In genomic region chr1:32364836-32365235, GRCh38 we compare ENCODE assay signal across 20 cellular contexts. TPM values are rescaled to one million over a fixed set of nuclear protein-coding genes. Genes with fewer than 3 reads are reported as not detected.
DNase-seq lines count a peak whose midpoint lies in the region; ATAC-seq and TF ChIP-seq lines count a peak whose summit lies in the region.
"Had no signal": no experiment of that assay in that cellular context is flagged by ENCODE, and none has a peak within 500 bp of the region (broad histone marks: within the 10 kb centered on the region; RNA-seq: fewer than 3 reads in every experiment).

No MANE protein-coding gene starts in this region.

- no peak overlapping the region for H2AFZ ChIP-seq in IMR-90 (replicated peaks; ENCODE audit: low read length, poor library complexity)

- no peak overlapping the region for H3K4ac ChIP-seq in IMR-90 (ENCODE audit: low read depth, low read length)

- H3K27ac ChIP-seq in IMR-90 (ENCODE audit: insufficient read depth, low read length) (no peak overlapping the region), Panc1 (ENCODE audit: low read length) (no peak overlapping the region)
- H3K27ac ChIP-seq: BLaER1, C4-2B had no signal

- H4K8ac ChIP-seq in IMR-90 (ENCODE audit: low read depth in 2 of 2, low read length in 2 of 2) = no peak overlapping the region

- BruUV-seq in IMR-90 (replicated peaks; lab: Mats Ljungman, UMichigan) (no TSS peak), Panc1 (replicated peaks; lab: Mats Ljungman, UMichigan) (TSS peak; percentile 34)

- H3K4me1 ChIP-seq in IMR-90 (ENCODE audit: control insufficient read depth, insufficient read depth, low read length) = no peaks in the 10 kb centered on the region
- no peaks in the 10 kb centered on the region for H3K4me1 ChIP-seq in Panc1 (ENCODE audit: control insufficient read depth, insufficient read depth, low read length)
- H3K4me1 ChIP-seq: HAP-1 had no signal

- H3K4me2 ChIP-seq in IMR-90 (ENCODE audit: low read depth, low read length) = no peak overlapping the region

- H3K4me3 Mint-ChIP-seq in effector memory CD8-positive, alpha-beta T cell = no peak overlapping the region
- H3K4me3 Mint-ChIP-seq: B cell; CD4-positive, CD25-positive, alpha-beta regulatory T cell; CD8-positive, alpha-beta T cell; HFFc6 had no signal

- H3K36me3 Mint-ChIP-seq in effector memory CD8-positive, alpha-beta T cell (ENCODE audit: insufficient read depth) = peaks cover 48% of the 10 kb centered on the region

- no peak overlapping the region for H4K5ac ChIP-seq in IMR-90 (ENCODE audit: low read depth, low read length)

- H3K9me3 ChIP-seq in IMR-90 (ENCODE audit: control insufficient read depth, insufficient read depth, low read length) (no peaks in the 10 kb centered on the region), Panc1 (ENCODE audit: control insufficient read depth, insufficient read depth, low read depth, low read length) (no peaks in the 10 kb centered on the region)
- H3K9me3 ChIP-seq: BLaER1, Caco-2, HAP-1 had no signal

- peaks cover 0 to 7% of the 10 kb centered on the region in 2 experiments; a peak in 1 of 4 replicates for H3K79me1 ChIP-seq in IMR-90 (ENCODE audit: low read depth in 1 of 2, low read length in 2 of 2)

- H3K23ac ChIP-seq in IMR-90 (ENCODE audit: low read depth, low read length) = no peak overlapping the region

- H3K14ac ChIP-seq in IMR-90 (replicated peaks; ENCODE audit: low read depth, low read length) = no peak overlapping the region

- no CpG with 5 or more reads among the region's 5 CpGs for WGBS in IMR-90 (ENCODE audit: extremely low coverage in 2 of 2, insufficient read length in 1 of 2), 2 experiments

- H2BK20ac ChIP-seq in IMR-90 (ENCODE audit: low read depth, low read length) = no peak overlapping the region

- H4K20me1 ChIP-seq in IMR-90 (ENCODE audit: insufficient read depth, low read length) = no peaks in the 10 kb centered on the region; the same call in 1 of the 2 replicates

- no peak for DNase-seq in IMR-90
- no peak for DNase-seq in Panc1 (ENCODE audit: low read depth, low spot score)
- no peak for DNase-seq in effector memory CD8-positive, alpha-beta T cell
- DNase-seq in midbrain (lab: John Stamatoyannopoulos, UW) = no peak
- DNase-seq: Caco-2; CD4-positive, CD25-positive, alpha-beta regulatory T cell; CD8-positive, alpha-beta T cell; DMS 273 treated with DMSO at 0.1 percent for 48 hours; DMS79; EL; GDM1; GOT3; HFFc6 had no signal

- H3K18ac ChIP-seq in IMR-90 (ENCODE audit: low read depth, low read length) = no peak overlapping the region

- no peak overlapping the region for H4K91ac ChIP-seq in IMR-90 (ENCODE audit: insufficient read depth, low read depth, low read length)

- ATAC-seq in IMR-90 (ENCODE audit: low read depth) (no peak), Panc1 (no peak), GM21447 (IDR thresholded peaks at IDR 0.05; ENCODE audit: unreplicated experiment) (no peak), GM19452 (IDR thresholded peaks at IDR 0.05; ENCODE audit: unreplicated experiment) (no peak)
- no peak for ATAC-seq in effector memory CD8-positive, alpha-beta T cell (replicated peaks)
- ATAC-seq: CD8-positive, alpha-beta T cell; GM12878 had no signal

- peaks cover 11 to 13% of the 10 kb centered on the region in 2 donors for H3K4me1 Mint-ChIP-seq in effector memory CD8-positive, alpha-beta T cell (ENCODE audit: low read depth in 2 of 2)

- H3K9me3 Mint-ChIP-seq in effector memory CD8-positive, alpha-beta T cell = no peaks in the 10 kb centered on the region
- H3K9me3 Mint-ChIP-seq: CD4-positive, CD25-positive, alpha-beta regulatory T cell; CD8-positive, alpha-beta T cell had no signal

- peaks cover 0 to 9% of the 10 kb centered on the region in 2 donors for H3K27me3 Mint-ChIP-seq in effector memory CD8-positive, alpha-beta T cell
- H3K27me3 Mint-ChIP-seq: B cell had no signal

- TF ChIP-seq RAD21 in IMR-90 (IDR thresholded peaks at IDR 0.05; ENCODE audit: low read length) = no peak

- H3K56ac ChIP-seq in IMR-90 (ENCODE audit: extremely low read depth, insufficient read depth, low read length) = 0 out of 2 replicates have a peak overlapping the region, but pooled peaks have one; percentile 3

- no peak overlapping the region for H2BK15ac ChIP-seq in IMR-90 (ENCODE audit: low read depth, low read length)

- H2BK120ac ChIP-seq in IMR-90 (ENCODE audit: low read depth, low read length) = no peak overlapping the region

- CTCF ChIA-PET in IMR-90 (lab: Yijun Ruan, JAX) (no interaction called here), Panc1 (lab: Charles Lee) (no interaction called here)

- H3K36me3 ChIP-seq in IMR-90 (ENCODE audit: control insufficient read depth, insufficient read depth, low read length) = peaks cover 45% of the 10 kb centered on the region
- no peaks in the 10 kb centered on the region for H3K36me3 ChIP-seq in Panc1 (ENCODE audit: control insufficient read depth, insufficient read depth, low read length)

- dilution Hi-C loops in IMR-90 (cut with HindIII; ENCODE audit: low sequenced_read_pairs, unreplicated experiment) = no loop called here

- intact Hi-C loops in IMR-90 (cut with micrococcal nuclease) (no loop called here), Panc1 (cut with micrococcal nuclease; ENCODE audit: unreplicated experiment) (no loop called here)

- no peak for TF ChIP-seq POLR2A in IMR-90 (IDR thresholded peaks at IDR 0.05; ENCODE audit: low read depth, low read length)

- in situ Hi-C loops in IMR-90 (cut with MboI; ENCODE audit: low sequenced_read_pairs) = no loop called here
- in situ Hi-C loops in Panc1 (cut with HindIII; ENCODE audit: low pct_unique_long_range_greater_than_20kb, low sequenced_read_pairs) = no loop called here

- 0 out of 2 replicates have a peak, but pooled peaks cover 4% of the 10 kb centered on the region for H3K9me1 ChIP-seq in IMR-90 (ENCODE audit: insufficient read depth, low read length)

- POLR2A ChIA-PET in IMR-90 (lab: Charles Lee; ENCODE audit: unreplicated experiment) (no interaction called here), Panc1 (lab: Charles Lee) (no interaction called here)

- TF ChIP-seq CTCF in IMR-90 (conservative IDR thresholded peaks at IDR 0.05; ENCODE audit: low read depth, low read length) = no peak
- no peak for TF ChIP-seq CTCF in Panc1 (IDR thresholded peaks at IDR 0.05)

- peak overlapping the region; percentile 25 to 51 for H3K27ac Mint-ChIP-seq in effector memory CD8-positive, alpha-beta T cell
- H3K27ac Mint-ChIP-seq: B cell; CD8-positive, alpha-beta T cell; HFFc6 had no signal

- H2AK9ac ChIP-seq in IMR-90 (replicated peaks; ENCODE audit: low read depth, low read length, poor library complexity) = no peak overlapping the region

- H3K9ac ChIP-seq in IMR-90 (ENCODE audit: low read depth, low read length) = no peak overlapping the region
- H3K9ac ChIP-seq: BLaER1 had no signal

- H3K4me3 ChIP-seq in IMR-90 (ENCODE audit: insufficient read depth, low read depth, low read length) = no peak overlapping the region
- no peak overlapping the region for H3K4me3 ChIP-seq in Panc1 (ENCODE audit: low read depth in 2 of 2, low read length in 2 of 2)
- H3K4me3 ChIP-seq: BLaER1, GM12878, HAP-1 had no signal

- no peak overlapping the region for H2AK5ac ChIP-seq in IMR-90 (ENCODE audit: low read depth, low read length)

- H3K27me3 ChIP-seq in IMR-90 (ENCODE audit: control insufficient read depth, insufficient read depth, low read length) (no peaks in the 10 kb centered on the region), Panc1 (ENCODE audit: control insufficient read depth, insufficient read depth, low read length) (no peaks in the 10 kb centered on the region)

- H2BK5ac ChIP-seq in IMR-90 (ENCODE audit: low read depth, low read length, poor library complexity, severe bottlenecking) = no peak overlapping the region

TF ChIP-seq in IMR-90, 13 proteins besides CTCF, POLR2A, EP300 and RAD21 (continues in another document):
- TF ChIP-seq RFX5 (IDR thresholded peaks at IDR 0.05; ENCODE audit: low read depth, low read length) (no peak), MAZ (IDR thresholded peaks at IDR 0.05; ENCODE audit: borderline replicate concordance, low read depth, low read length) (no peak), MXI1 (IDR thresholded peaks at IDR 0.05; ENCODE audit: borderline replicate concordance, low read depth, low read length) (no peak), MAFK (IDR thresholded peaks at IDR 0.05; ENCODE audit: low read depth, low read length) (no peak), CHD1 (IDR thresholded peaks at IDR 0.05; ENCODE audit: low read depth, low read length) (no peak), BHLHE40 (IDR thresholded peaks at IDR 0.05; ENCODE audit: low read depth, low read length) (no peak)
- TF ChIP-seq, protein P1, sequence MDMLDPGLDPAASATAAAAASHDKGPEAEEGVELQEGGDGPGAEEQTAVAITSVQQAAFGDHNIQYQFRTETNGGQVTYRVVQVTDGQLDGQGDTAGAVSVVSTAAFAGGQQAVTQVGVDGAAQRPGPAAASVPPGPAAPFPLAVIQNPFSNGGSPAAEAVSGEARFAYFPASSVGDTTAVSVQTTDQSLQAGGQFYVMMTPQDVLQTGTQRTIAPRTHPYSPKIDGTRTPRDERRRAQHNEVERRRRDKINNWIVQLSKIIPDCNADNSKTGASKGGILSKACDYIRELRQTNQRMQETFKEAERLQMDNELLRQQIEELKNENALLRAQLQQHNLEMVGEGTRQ (IDR thresholded peaks at IDR 0.05; ENCODE audit: low read depth, low read length) = no peak

RNA-seq across cellular contexts. Expression of gene TSSK3, which starts 2.5 kb away (rescaled TPM):
- total RNA-seq in IMR-90 (2012; rRNA removed) (not detected in 2 replicates), Panc1 (2021; ENCODE audit: unreplicated experiment) (3.6 TPM)
- 0.24 and 0.96 TPM in 2 replicates for polyA plus RNA-seq in IMR-90 (2012; rRNA removed)
- polyA plus RNA-seq in IMR-90 (2012; cell fraction: cytosol; rRNA removed) = 0.15 TPM in 1 of 2 replicates, not detected in the other
- polyA plus RNA-seq in IMR-90 (2012; cell fraction: nucleus; rRNA removed; ENCODE audit: low replicate concordance) = 1.7 and 2.9 TPM in 2 replicates
- polyA plus RNA-seq in Panc1 (2012; ENCODE audit: insufficient read length) = 1.3 TPM

RNA-seq across cellular contexts. Expression of gene FAM229A, which starts 2.6 kb away (rescaled TPM):
- 0.28 and 0.36 TPM in 2 replicates for total RNA-seq in IMR-90 (2012; rRNA removed)
- 3.9 and 4.3 TPM in 2 replicates for polyA plus RNA-seq in IMR-90 (2012; rRNA removed)
- 0.64 and 1.4 TPM in 2 replicates for polyA plus RNA-seq in IMR-90 (2012; cell fraction: cytosol; rRNA removed)
- polyA plus RNA-seq in IMR-90 (2012; cell fraction: nucleus; rRNA removed; ENCODE audit: low replicate concordance) = 73.8 and 94.1 TPM in 2 replicates
- 6.7 TPM for total RNA-seq in Panc1 (2021; ENCODE audit: unreplicated experiment)
- 7.8 TPM for polyA plus RNA-seq in Panc1 (2012; ENCODE audit: insufficient read length)

RNA-seq across cellular contexts. Expression of gene MARCKSL1, which starts 28.8 kb away (rescaled TPM):
- 34.7 and 37.5 TPM in 2 replicates for total RNA-seq in IMR-90 (2012; rRNA removed)
- polyA plus RNA-seq in IMR-90 (2012; rRNA removed) = 199 and 218 TPM in 2 replicates
- polyA plus RNA-seq in IMR-90 (2012; cell fraction: cytosol; rRNA removed) = 217 and 260 TPM in 2 replicates
- polyA plus RNA-seq in IMR-90 (2012; cell fraction: nucleus; rRNA removed; ENCODE audit: low replicate concordance) = 68.1 and 74.1 TPM in 2 replicates
- 176 TPM for total RNA-seq in Panc1 (2021; ENCODE audit: unreplicated experiment)
- polyA plus RNA-seq in Panc1 (2012; ENCODE audit: insufficient read length) = 307 TPM

RNA-seq across cellular contexts. Expression of gene BSDC1, which starts 29.4 kb away (rescaled TPM):
- total RNA-seq in IMR-90 (2012; rRNA removed) (50.8 and 60.4 TPM in 2 replicates), Panc1 (2021; ENCODE audit: unreplicated experiment) (64.9 TPM)
- 50.4 and 56.8 TPM in 2 replicates for polyA plus RNA-seq in IMR-90 (2012; rRNA removed)
- polyA plus RNA-seq in IMR-90 (2012; cell fraction: cytosol; rRNA removed) = 31.5 and 48.4 TPM in 2 replicates
- polyA plus RNA-seq in IMR-90 (2012; cell fraction: nucleus; rRNA removed; ENCODE audit: low replicate concordance) = 81.3 and 110 TPM in 2 replicates
- 58.6 TPM for polyA plus RNA-seq in Panc1 (2012; ENCODE audit: insufficient read length)
